In the genomic region with DNA sequence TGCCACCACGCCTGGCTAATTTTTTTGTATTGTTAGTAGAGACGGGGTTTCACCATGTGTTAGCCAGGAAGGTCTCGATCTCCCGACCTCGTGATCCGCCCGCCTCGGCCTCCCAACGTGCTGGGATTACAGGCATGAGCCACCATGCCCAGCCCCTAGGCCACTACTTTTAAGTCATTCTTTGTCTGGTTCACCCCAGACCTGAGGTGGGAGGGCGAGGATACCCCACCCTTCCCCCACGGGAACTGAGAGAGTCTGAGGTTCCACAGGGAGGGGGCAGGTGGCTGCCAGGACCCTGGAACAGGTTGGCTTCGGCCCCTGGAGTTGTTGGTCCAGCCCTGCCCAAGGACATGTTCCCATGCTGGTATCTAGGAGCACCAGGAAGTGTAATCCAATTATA, we compare ENCODE assay signal across 16 cellular contexts. TPM values are rescaled to one million over a fixed set of nuclear protein-coding genes. Genes with fewer than 3 reads are reported as not detected.
"Had no signal": no experiment of that assay in that cellular context is flagged by ENCODE, and none has a peak within 500 bp of the region (broad histone marks: within the 10 kb centered on the region; RNA-seq: fewer than 3 reads in every experiment).

No MANE protein-coding gene starts in this region.

- ATAC-seq: activated CD8-positive, alpha-beta T cell treated with anti-CD3 and anti-CD28 coated beads, Interleukin-2, amount 10 ng/mL, durations not matched to agents 7 days and 5 days; heart left ventricle; left lung; naive thymus-derived CD8-positive, alpha-beta T cell; SK-N-SH treated with all-trans-retinoic acid at 6 μM for 48 hours; stimulated activated effector memory CD8-positive, alpha-beta T cell treated with anti-CD3 and anti-CD28 coated beads, Interleukin-12 subunit alpha, Interleukin-12 subunit beta, amount 100 ng/mL, for 72 hours had no signal

- H3K36me3 ChIP-seq: colonic mucosa, heart left ventricle, left lung, prostate gland, thoracic aorta had no signal

- H3K27me3 ChIP-seq: colonic mucosa, heart left ventricle had no signal

- H3K27ac ChIP-seq: colonic mucosa, epithelial cell of prostate, heart left ventricle, left lung, prostate gland, skin epidermis, thoracic aorta, VCaP had no signal

- DNase-seq: activated CD4-positive, alpha-beta T cell treated with anti-CD3 and anti-CD28 coated beads, Interleukin-2, amount 50 U/mL, for 1 hour; activated CD4-positive, CD25-positive, alpha-beta regulatory T cell treated with anti-CD3 and anti-CD28 coated beads, Interleukin-2, amount 50 U/mL, for 72 hours; activated CD8-positive, alpha-beta T cell treated with anti-CD3 and anti-CD28 coated beads, Interleukin-2, amount 10 ng/mL, durations not matched to agents 7 days and 5 days; activated naive CD4-positive, alpha-beta T cell; colonic mucosa; naive thymus-derived CD8-positive, alpha-beta T cell; stimulated activated CD4-positive, alpha-beta T cell treated with anti-CD3 and anti-CD28 coated beads, Interleukin-2, amount 100 ng/mL, for 24 hours had no signal

- H3K4me1 ChIP-seq: colonic mucosa, prostate gland had no signal

- H3K9me3 ChIP-seq: colonic mucosa, heart left ventricle, left lung, prostate gland, thoracic aorta had no signal

- H3K4me3 ChIP-seq: colonic mucosa, heart left ventricle, left lung, prostate gland, skin epidermis, thoracic aorta had no signal

RNA-seq across cellular contexts. Expression of a gene that starts 7.7 kb away (rescaled TPM):
- total RNA-seq: activated CD8-positive, alpha-beta T cell treated with anti-CD3 and anti-CD28 coated beads, Interleukin-2, amount 10 ng/mL, durations not matched to agents 7 days and 5 days had no signal
- polyA plus RNA-seq: naive thymus-derived CD8-positive, alpha-beta T cell had no signal
